ENCODE assay signal across 28 cellular contexts in genomic region chr10:74912182-74912581, GRCh38.
"Had no signal": no experiment of that assay in that cellular context is flagged by ENCODE, and none has a peak within 500 bp of the region (broad histone marks: within the 10 kb centered on the region; RNA-seq: fewer than 3 reads in every experiment).

No MANE protein-coding gene starts in this region.

- H3K4me3 ChIP-seq: neural progenitor cell, ovary, psoas muscle, right lobe of liver, sigmoid colon, stomach, thoracic aorta, thyroid gland, tibial nerve, upper lobe of left lung, vagina had no signal

- H3K27ac ChIP-seq: neural progenitor cell, ovary, parathyroid adenoma, psoas muscle, right lobe of liver, stomach, thoracic aorta, thyroid gland, upper lobe of left lung, vagina had no signal

- H2AFZ ChIP-seq: neural progenitor cell, parathyroid adenoma had no signal

- H3K4me3 Mint-ChIP-seq: natural killer cell; nephron; neural progenitor cell; stimulated activated effector memory CD8-positive, alpha-beta T cell treated with anti-CD3 and anti-CD28 coated beads, Interleukin-12 subunit alpha, Interleukin-12 subunit beta, amount 100 ng/mL, for 72 hours; stimulated activated naive B cell treated with anti-CD40 and anti-IgM and Interleukin-4, amounts not matched to agents 10 μg/mL and 1 μg/mL and 100 μg/mL, for 72 hours had no signal

- H3K9me3 Mint-ChIP-seq: natural killer cell; nephron; neural progenitor cell; stimulated activated effector memory CD8-positive, alpha-beta T cell treated with anti-CD3 and anti-CD28 coated beads, Interleukin-12 subunit alpha, Interleukin-12 subunit beta, amount 100 ng/mL, for 72 hours had no signal

- H3K4me2 ChIP-seq: neural progenitor cell had no signal

- ATAC-seq: right cardiac atrium; stimulated activated effector memory CD8-positive, alpha-beta T cell treated with anti-CD3 and anti-CD28 coated beads, Interleukin-12 subunit alpha, Interleukin-12 subunit beta, amount 100 ng/mL, for 72 hours had no signal

- H3K27ac Mint-ChIP-seq: nephron; neural progenitor cell; progenitor cell of endocrine pancreas; stimulated activated effector memory CD8-positive, alpha-beta T cell treated with anti-CD3 and anti-CD28 coated beads, Interleukin-12 subunit alpha, Interleukin-12 subunit beta, amount 100 ng/mL, for 72 hours; stimulated activated naive B cell treated with anti-CD40 and anti-IgM and Interleukin-4, amounts not matched to agents 10 μg/mL and 1 μg/mL and 100 μg/mL, for 72 hours had no signal

- FAIRE-seq: small intestine, urothelium cell line had no signal

- H3K36me3 Mint-ChIP-seq: natural killer cell; neural progenitor cell; stimulated activated effector memory CD8-positive, alpha-beta T cell treated with anti-CD3 and anti-CD28 coated beads, Interleukin-12 subunit alpha, Interleukin-12 subunit beta, amount 100 ng/mL, for 72 hours; stimulated activated naive B cell treated with anti-CD40 and anti-IgM and Interleukin-4, amounts not matched to agents 10 μg/mL and 1 μg/mL and 100 μg/mL, for 72 hours had no signal

- DNase-seq: natural killer cell; occipital lobe; ovary; posterior cingulate gyrus; psoas muscle; right cardiac atrium; right lobe of liver; sigmoid colon; small intestine; stimulated activated CD4-positive, alpha-beta T cell treated with anti-CD3 and anti-CD28 coated beads, Interleukin-15, amount 100 ng/mL, for 24 hours; stimulated activated CD4-positive, alpha-beta T cell treated with anti-CD3 and anti-CD28 coated beads, Interleukin-2, amount 100 ng/mL, for 24 hours; stimulated activated CD4-positive, alpha-beta T cell treated with anti-CD3 and anti-CD28 coated beads, Interleukin-2, amount 100 ng/mL, for 48 hours; stimulated activated CD4-positive, alpha-beta T cell treated with anti-CD3 and anti-CD28 coated beads, Interleukin-4, amount 100 ng/mL, for 24 hours; stimulated activated naive B cell treated with anti-CD40 and anti-IgM and Interleukin-4, amounts not matched to agents 10 μg/mL and 1 μg/mL and 100 μg/mL, for 72 hours; stimulated activated naive CD4-positive, alpha-beta T cell treated with Interleukin-2 at 50 U/mL for 16 hours; stomach; thyroid gland; trophoblast cell; upper lobe of left lung had no signal

- H3K9ac ChIP-seq: neural progenitor cell, parathyroid adenoma had no signal

- H3K4me1 Mint-ChIP-seq: neural progenitor cell had no signal

- H3K27me3 Mint-ChIP-seq: progenitor cell of endocrine pancreas; stimulated activated naive B cell treated with anti-CD40 and anti-IgM and Interleukin-4, amounts not matched to agents 10 μg/mL and 1 μg/mL and 100 μg/mL, for 72 hours had no signal

- H3K27me3 ChIP-seq: neural progenitor cell, ovary, right lobe of liver, sigmoid colon, stomach, thyroid gland, tibial nerve, upper lobe of left lung, vagina had no signal

- H3K36me3 ChIP-seq: neural progenitor cell, ovary, right lobe of liver, sigmoid colon, stomach, thoracic aorta, thyroid gland, tibial nerve, upper lobe of left lung, vagina had no signal

- H3K9me3 ChIP-seq: ovary, psoas muscle, right lobe of liver, sigmoid colon, stomach, thoracic aorta, thyroid gland, tibial nerve, upper lobe of left lung, vagina had no signal
